ENCODE assay signal across 8 cellular contexts in the genomic region with DNA sequence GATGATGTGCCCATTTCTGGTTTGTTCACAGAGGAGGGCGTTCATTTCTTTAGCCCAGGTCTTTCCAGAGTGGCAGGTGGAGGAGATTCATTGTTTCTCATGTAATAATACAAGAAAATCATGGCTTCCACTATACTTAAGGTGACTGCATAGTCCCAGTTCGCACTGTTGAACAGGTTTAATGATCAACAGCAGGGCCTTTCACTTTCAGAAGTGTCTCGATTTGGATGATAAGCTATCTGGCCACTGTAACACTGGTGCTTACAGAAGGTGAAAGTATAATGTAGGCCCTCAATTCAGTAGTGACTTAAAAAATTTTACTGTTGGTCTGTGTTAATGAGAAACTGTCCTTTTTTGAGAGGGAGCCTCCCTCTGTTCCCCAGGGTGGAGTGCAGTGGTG. TPM values are rescaled to one million over a fixed set of nuclear protein-coding genes. Genes with fewer than 3 reads are reported as not detected.
DNase-seq lines count a peak whose midpoint lies in the region; ATAC-seq and TF ChIP-seq lines count a peak whose summit lies in the region.

No MANE protein-coding gene starts in this region.

- H3K36me3 ChIP-seq in GM23338 (ENCODE audit: insufficient read depth) (peaks cover 9% of the 10 kb centered on the region; the same call in 1 of the 2 replicates), OCI-LY7 (ENCODE audit: insufficient read depth, low read length) (peaks cover 39% of the 10 kb centered on the region), vagina (peaks cover 0 to 30% of the 10 kb centered on the region in 2 donors)

- peak; percentile 37 for ATAC-seq in GM18502 (IDR thresholded peaks at IDR 0.05; ENCODE audit: poor library complexity, unreplicated experiment)
- ATAC-seq in GM23338, result no peak
- no peak for ATAC-seq in omental fat pad (ENCODE audit: low FRiP score)

- H3K9me2 ChIP-seq in GM23338 (ENCODE audit: insufficient read depth) (no peaks in the 10 kb centered on the region), OCI-LY7 (ENCODE audit: insufficient read depth, low read length) (no peaks in the 10 kb centered on the region)

- peaks cover 20% of the 10 kb centered on the region; the same call in 1 of the 2 replicates for H4K20me1 ChIP-seq in GM23338 (replicated peaks; ENCODE audit: insufficient read depth)
- H4K20me1 ChIP-seq in OCI-LY7 (ENCODE audit: insufficient read depth, low read length), result 0 out of 2 replicates have a peak, but pooled peaks cover 9% of the 10 kb centered on the region

- H3K36me3 Mint-ChIP-seq in GM23338 (ENCODE audit: low read depth), result peaks cover 13% of the 10 kb centered on the region
- H3K36me3 Mint-ChIP-seq in immature natural killer cell, result peaks cover 8 to 22% (median 20%) of the 10 kb centered on the region in 3 donors

- POLR2A ChIA-PET in OCI-LY7 (lab: Charles Lee), result interaction anchor here (0.5 to 1.0 kb wide), 2 partner anchors 60 to 65 kb away, joined by 3 to 4 read pairs; no protein-coding TSS in a partner anchor

- DNase-seq in GM23338 (ENCODE audit: low spot score) (no peak), OCI-LY7 (ENCODE audit: low spot score) (peak; percentile 22), immature natural killer cell (peak in 2 of 3 donors; percentile 31 to 38), vagina (ENCODE audit: extremely low spot score in 2 of 2) (peak in 1 of 2 donors; percentile 74), EL (no peak), omental fat pad (ENCODE audit: low spot score) (no peak)
- DNase-seq in activated effector memory CD4-positive, alpha-beta T cell treated with anti-CD3 and anti-CD28 coated beads, Interleukin-2, amount 50 U/mL, for 16 hours, result no peak

- H3K9me3 ChIP-seq in OCI-LY7 (ENCODE audit: low read length) (no peaks in the 10 kb centered on the region), vagina (no peaks in the 10 kb centered on the region)

- CTCF ChIA-PET in OCI-LY7 (lab: Charles Lee; ENCODE audit: unreplicated experiment), result no interaction called here

- H3K9me3 Mint-ChIP-seq in GM23338, result no peaks in the 10 kb centered on the region
- H3K9me3 Mint-ChIP-seq in immature natural killer cell, result no peaks in the 10 kb centered on the region

- BruUV-seq in OCI-LY7 (replicated peaks; lab: Mats Ljungman, UMichigan), result no TSS peak

- TF ChIP-seq POLR2A in vagina (IDR thresholded peaks at IDR 0.05), result no peak

- no peak overlapping the region for H3K27ac Mint-ChIP-seq in GM23338
- peak overlapping the region; percentile 91 to 95 (median 94) for H3K27ac Mint-ChIP-seq in immature natural killer cell

- 0 out of 2 replicates have a peak, but pooled peaks cover 6% of the 10 kb centered on the region for H3F3A ChIP-seq in GM23338 (replicated peaks; ENCODE audit: low read depth)

- H3K4me3 Mint-ChIP-seq in GM23338, result peak overlapping the region; percentile 96
- peak overlapping the region; percentile 89 to 97 (median 94) for H3K4me3 Mint-ChIP-seq in immature natural killer cell

- TF ChIP-seq CTCF in GM23338 (conservative IDR thresholded peaks at IDR 0.05; ENCODE audit: low read depth in 2 of 2) (no peak), OCI-LY7 (conservative IDR thresholded peaks at IDR 0.05; ENCODE audit: low read length) (no peak), vagina (IDR thresholded peaks at IDR 0.05) (no peak), omental fat pad (IDR thresholded peaks at IDR 0.05) (no peak)

- intact Hi-C loops in OCI-LY7 (cut with micrococcal nuclease; ENCODE audit: unreplicated experiment) (loop anchor here (5.0 to 10.0 kb wide), 4 partner anchors 262 to 710 kb away; partner anchors contain the start of genes RBBP8 and TTC39C), vagina (cut with DNase I) (loop anchor here (5.0 kb wide), 1 partner anchor 83 kb away; the partner anchor contains the start of gene NPC1)

- H3K27ac ChIP-seq in GM23338 (ENCODE audit: low read depth), result no peak overlapping the region
- H3K27ac ChIP-seq in OCI-LY7 (ENCODE audit: low read depth, low read length, poor library complexity, severe bottlenecking), result peak overlapping the region; percentile 11
- H3K27ac ChIP-seq in vagina, result peak overlapping the region; percentile 95

- peaks cover 14% of the 10 kb centered on the region for H3K4me1 ChIP-seq in GM23338 (ENCODE audit: insufficient read depth)
- H3K4me1 ChIP-seq in OCI-LY7 (ENCODE audit: insufficient read depth, low read length, poor library complexity, severe bottlenecking), result peaks cover 26% of the 10 kb centered on the region
- peaks cover 39% of the 10 kb centered on the region for H3K4me1 ChIP-seq in vagina

- H3K4me1 Mint-ChIP-seq in GM23338, result peaks cover 11% of the 10 kb centered on the region
- H3K4me1 Mint-ChIP-seq in immature natural killer cell, result peaks cover 52 to 76% of the 10 kb centered on the region in 2 donors

- H3K27me3 Mint-ChIP-seq in GM23338 (ENCODE audit: insufficient read depth, low read depth, poor library complexity), result peaks cover 12% of the 10 kb centered on the region
- peaks cover 13 to 29% (median 20%) of the 10 kb centered on the region in 3 donors for H3K27me3 Mint-ChIP-seq in immature natural killer cell (ENCODE audit: low read depth in 3 of 3)

- H3K27me3 ChIP-seq in GM23338 (ENCODE audit: insufficient read depth) (peaks cover 26% of the 10 kb centered on the region), vagina (no peaks in the 10 kb centered on the region)

- peak overlapping the region; percentile 92 for H3K4me3 ChIP-seq in GM23338
- H3K4me3 ChIP-seq in OCI-LY7 (ENCODE audit: low read depth, low read length, poor library complexity, severe bottlenecking), result peak overlapping the region; percentile 96
- peak overlapping the region; percentile 65 to 93 for H3K4me3 ChIP-seq in vagina

- no peak overlapping the region for H2AFZ ChIP-seq in GM23338
- H2AFZ ChIP-seq in OCI-LY7 (ENCODE audit: low read length), result no peak overlapping the region

- peak overlapping the region; percentile 93 for H3K4me2 ChIP-seq in GM23338
- H3K4me2 ChIP-seq in OCI-LY7 (ENCODE audit: low read length), result peak overlapping the region; percentile 84

- peaks cover 27% of the 10 kb centered on the region for H3K79me2 ChIP-seq in GM23338 (replicated peaks; ENCODE audit: insufficient read depth)
- H3K79me2 ChIP-seq in OCI-LY7 (ENCODE audit: insufficient read depth, low read depth, low read length), result peaks cover 19% of the 10 kb centered on the region; the same call in 1 of the 2 replicates

TF ChIP-seq in GM23338, 12 proteins besides CTCF, POLR2A, EP300 and RAD21 (continues in another document):
- TF ChIP-seq CREB1 (CRISPR knock-in tag; IDR thresholded peaks at IDR 0.05; ENCODE audit: low read depth), result no peak

RNA-seq across cellular contexts. Expression of gene RMC1, which starts 1.4 kb away (rescaled TPM):
- 18.9 and 23.3 TPM in 2 replicates for total RNA-seq in GM23338 (2014; rRNA removed; shearing (Covaris generic))
- polyA plus RNA-seq in GM23338 (2016; fragmentation: Nextera tagmentation; extraction: Ambion mirVana) (23.6 and 24.6 TPM in 2 replicates), immature natural killer cell (10 to 100 TPM; 33.4 to 67.1 (median 39.0) TPM)
- total RNA-seq in OCI-LY7 (2014; rRNA removed; shearing (Covaris generic)), result 28.4 and 32.8 TPM in 2 replicates
- total RNA-seq in OCI-LY7 (2022) (36.2 and 41.5 TPM in 2 replicates), vagina (17.7 TPM), omental fat pad (10 to 100 TPM; 19.7 to 30.6 (median 23.8) TPM)

RNA-seq across cellular contexts. Expression of gene RIOK3, which starts 51.6 kb away (rescaled TPM):
- total RNA-seq in GM23338 (2014; rRNA removed; shearing (Covaris generic)), result 22.1 and 23.7 TPM in 2 replicates
- 20.8 and 22.7 TPM in 2 replicates for polyA plus RNA-seq in GM23338 (2016; fragmentation: Nextera tagmentation; extraction: Ambion mirVana)
- 18.1 and 26.6 TPM in 2 replicates for total RNA-seq in OCI-LY7 (2014; rRNA removed; shearing (Covaris generic))
- total RNA-seq in OCI-LY7 (2022), result 52.2 and 52.4 TPM in 2 replicates
- polyA plus RNA-seq in immature natural killer cell, result 10 to 100 TPM; 48.6 to 79.3 (median 72.8) TPM
- 96.7 TPM for total RNA-seq in vagina
- total RNA-seq in omental fat pad, result 10 to 100 TPM; 45.3 to 88.1 (median 65.3) TPM

Comparison
In these comparisons a context has a peak if more than half of its experiments do, and no peak if none do; other contexts are left out.
1. DNase-seq: peak in OCI-LY7 (single experiment) and immature natural killer cell (2 of 3); none in GM23338 (single experiment), EL (single experiment), activated effector memory CD4-positive, alpha-beta T cell treated with anti-CD3 and anti-CD28 coated beads, Interleukin-2, amount 50 U/mL, for 16 hours (single experiment) and omental fat pad (single experiment).
2. Peak in every context shown above with its lines, with median percentiles within 50 percentile points of each other: H3K4me3 ChIP-seq.